In the genomic region with DNA sequence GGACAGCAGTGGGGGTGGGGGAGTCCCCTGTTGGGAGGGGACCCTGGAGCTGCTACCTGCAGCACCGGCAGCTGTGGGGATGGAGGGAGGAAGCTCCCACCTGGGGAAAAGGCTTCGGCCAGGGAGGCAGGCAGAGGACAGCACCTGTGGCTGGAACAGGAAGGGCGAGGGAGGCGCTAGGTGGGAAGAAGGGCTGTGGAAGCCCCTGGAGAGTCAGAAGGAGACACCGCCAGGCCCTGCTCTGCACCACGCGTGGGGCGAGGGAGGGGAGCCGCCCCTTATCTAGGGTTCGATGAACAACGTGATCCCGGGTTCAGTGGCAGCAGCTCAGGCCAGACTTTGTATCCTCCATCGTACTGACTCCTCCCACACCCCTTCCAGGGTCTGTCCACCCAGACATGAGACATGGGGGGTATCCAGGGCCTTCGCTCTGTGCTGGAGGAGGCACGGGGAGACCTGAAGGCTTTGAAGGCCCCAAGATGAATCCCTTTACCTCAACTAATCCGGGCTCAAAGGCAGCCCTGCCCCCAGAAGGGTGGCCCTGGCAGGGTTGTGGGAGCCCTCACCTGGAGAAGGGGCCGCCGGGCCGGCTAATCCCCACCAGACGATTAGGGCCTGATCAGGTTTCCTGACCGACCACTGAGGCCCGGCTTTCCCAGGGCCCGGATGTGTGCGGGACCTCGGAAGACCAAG, we compare ENCODE assay signal across 11 cellular contexts.
"Had no signal": no experiment of that assay in that cellular context is flagged by ENCODE, and none has a peak within 500 bp of the region (broad histone marks: within the 10 kb centered on the region; RNA-seq: fewer than 3 reads in every experiment).

No MANE protein-coding gene starts in this region.

- H3K27ac ChIP-seq: dorsolateral prefrontal cortex, esophagus muscularis mucosa, pancreas, tibial nerve had no signal

- ATAC-seq: activated CD4-positive, alpha-beta T cell treated with anti-CD3 and anti-CD28 coated beads for 36 hours; activated T-helper 17 cell treated with anti-CD3 and anti-CD28 coated beads, Interleukin-2, amount 50 U/mL, for 72 hours; pancreas had no signal

- H3K9me3 ChIP-seq: esophagus muscularis mucosa, pancreas, tibial nerve had no signal

- H3K27ac Mint-ChIP-seq: activated CD4-positive, alpha-beta memory T cell treated with anti-CD3 and anti-CD28 coated beads, Interleukin-2, amount 10 ng/mL, durations not matched to agents 7 days and 5 days; activated CD4-positive, alpha-beta T cell treated with anti-CD3 and anti-CD28 coated beads for 36 hours; activated naive CD8-positive, alpha-beta T cell treated with anti-CD3 and anti-CD28 coated beads for 36 hours; activated T-helper 17 cell treated with anti-CD3 and anti-CD28 coated beads, Interleukin-2, amount 50 U/mL, for 72 hours; immature natural killer cell had no signal

- H3K4me1 ChIP-seq: esophagus muscularis mucosa, pancreas, tibial nerve had no signal

- H3K36me3 Mint-ChIP-seq: activated naive CD8-positive, alpha-beta T cell treated with anti-CD3 and anti-CD28 coated beads for 36 hours; immature natural killer cell had no signal

- H3K27me3 Mint-ChIP-seq: activated CD4-positive, alpha-beta memory T cell treated with anti-CD3 and anti-CD28 coated beads, Interleukin-2, amount 10 ng/mL, durations not matched to agents 7 days and 5 days; activated CD4-positive, alpha-beta T cell treated with anti-CD3 and anti-CD28 coated beads for 36 hours; activated naive CD8-positive, alpha-beta T cell treated with anti-CD3 and anti-CD28 coated beads for 36 hours had no signal

- H3K4me3 ChIP-seq: dorsolateral prefrontal cortex, esophagus muscularis mucosa, pancreas, skin epidermis, tibial nerve had no signal

- H3K27me3 ChIP-seq: pancreas had no signal

- H3K4me3 Mint-ChIP-seq: activated CD4-positive, alpha-beta memory T cell treated with anti-CD3 and anti-CD28 coated beads, Interleukin-2, amount 10 ng/mL, durations not matched to agents 7 days and 5 days; activated CD4-positive, alpha-beta T cell treated with anti-CD3 and anti-CD28 coated beads for 36 hours; activated naive CD8-positive, alpha-beta T cell treated with anti-CD3 and anti-CD28 coated beads for 36 hours; activated T-helper 17 cell treated with anti-CD3 and anti-CD28 coated beads, Interleukin-2, amount 50 U/mL, for 72 hours; immature natural killer cell had no signal

- H3K9me3 Mint-ChIP-seq: activated CD4-positive, alpha-beta memory T cell treated with anti-CD3 and anti-CD28 coated beads, Interleukin-2, amount 10 ng/mL, durations not matched to agents 7 days and 5 days; activated naive CD8-positive, alpha-beta T cell treated with anti-CD3 and anti-CD28 coated beads for 36 hours; activated T-helper 17 cell treated with anti-CD3 and anti-CD28 coated beads, Interleukin-2, amount 50 U/mL, for 72 hours; immature natural killer cell had no signal

- H3K4me1 Mint-ChIP-seq: activated CD4-positive, alpha-beta memory T cell treated with anti-CD3 and anti-CD28 coated beads, Interleukin-2, amount 10 ng/mL, durations not matched to agents 7 days and 5 days; activated CD4-positive, alpha-beta T cell treated with anti-CD3 and anti-CD28 coated beads for 36 hours; activated naive CD8-positive, alpha-beta T cell treated with anti-CD3 and anti-CD28 coated beads for 36 hours; activated T-helper 17 cell treated with anti-CD3 and anti-CD28 coated beads, Interleukin-2, amount 50 U/mL, for 72 hours; immature natural killer cell had no signal

- H3K36me3 ChIP-seq: esophagus muscularis mucosa, pancreas, tibial nerve had no signal

- DNase-seq: activated CD4-positive, alpha-beta memory T cell treated with anti-CD3 and anti-CD28 coated beads, Interleukin-2, amount 10 ng/mL, durations not matched to agents 7 days and 5 days; activated naive CD8-positive, alpha-beta T cell treated with anti-CD3 and anti-CD28 coated beads for 36 hours; immature natural killer cell; mesenchymal stem cell had no signal
